Comparison of ENCODE assay signal across 1 cellular context in genomic region chr12:104058796-104059195, GRCh38.
TF ChIP-seq lines count a peak whose summit lies in the region.

No MANE protein-coding gene starts in this region.

TF ChIP-seq in K562, 482 proteins besides CTCF, POLR2A, EP300 and RAD21 (continued from another document):
- TF ChIP-seq, protein P1, sequence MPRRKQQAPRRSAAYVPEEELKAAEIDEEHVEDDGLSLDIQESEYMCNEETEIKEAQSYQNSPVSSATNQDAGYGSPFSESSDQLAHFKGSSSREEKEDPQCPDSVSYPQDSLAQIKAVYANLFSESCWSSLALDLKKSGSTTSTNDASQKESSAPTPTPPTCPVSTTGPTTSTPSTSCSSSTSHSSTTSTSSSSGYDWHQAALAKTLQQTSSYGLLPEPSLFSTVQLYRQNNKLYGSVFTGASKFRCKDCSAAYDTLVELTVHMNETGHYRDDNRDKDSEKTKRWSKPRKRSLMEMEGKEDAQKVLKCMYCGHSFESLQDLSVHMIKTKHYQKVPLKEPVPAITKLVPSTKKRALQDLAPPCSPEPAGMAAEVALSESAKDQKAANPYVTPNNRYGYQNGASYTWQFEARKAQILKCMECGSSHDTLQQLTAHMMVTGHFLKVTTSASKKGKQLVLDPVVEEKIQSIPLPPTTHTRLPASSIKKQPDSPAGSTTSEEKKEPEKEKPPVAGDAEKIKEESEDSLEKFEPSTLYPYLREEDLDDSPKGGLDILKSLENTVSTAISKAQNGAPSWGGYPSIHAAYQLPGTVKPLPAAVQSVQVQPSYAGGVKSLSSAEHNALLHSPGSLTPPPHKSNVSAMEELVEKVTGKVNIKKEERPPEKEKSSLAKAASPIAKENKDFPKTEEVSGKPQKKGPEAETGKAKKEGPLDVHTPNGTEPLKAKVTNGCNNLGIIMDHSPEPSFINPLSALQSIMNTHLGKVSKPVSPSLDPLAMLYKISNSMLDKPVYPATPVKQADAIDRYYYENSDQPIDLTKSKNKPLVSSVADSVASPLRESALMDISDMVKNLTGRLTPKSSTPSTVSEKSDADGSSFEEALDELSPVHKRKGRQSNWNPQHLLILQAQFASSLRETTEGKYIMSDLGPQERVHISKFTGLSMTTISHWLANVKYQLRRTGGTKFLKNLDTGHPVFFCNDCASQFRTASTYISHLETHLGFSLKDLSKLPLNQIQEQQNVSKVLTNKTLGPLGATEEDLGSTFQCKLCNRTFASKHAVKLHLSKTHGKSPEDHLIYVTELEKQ (CRISPR knock-in tag; IDR thresholded peaks at IDR 0.05) = no peak
- TF ChIP-seq ZBTB7A (IDR thresholded peaks at IDR 0.05; ENCODE audit: borderline replicate concordance, control insufficient read depth, low read depth, low read length) = no peak
